In genomic region chr1:47870946-47871750, GRCh38 we compare ENCODE assay signal across 15 cellular contexts.
A peak's percentile ranks its signal among the peaks of the same experiment; 100 is the strongest.
DNase-seq lines count a peak whose midpoint lies in the region; ATAC-seq lines count a peak whose summit lies in the region.
"Had no signal": no experiment of that assay in that cellular context is flagged by ENCODE, and none has a peak within 500 bp of the region (broad histone marks: within the 10 kb centered on the region; RNA-seq: fewer than 3 reads in every experiment).

No MANE protein-coding gene starts in this region.

- in situ Hi-C loops in ACHN (cut with HindIII; ENCODE audit: low pct_ligation_motif_present, low pct_unique_long_range_greater_than_20kb, low sequenced_read_pairs): no loop called here

- DNase-seq in ACHN: peak; percentile 35
- peak; percentile 53 for DNase-seq in COLO668 (lab: John Stamatoyannopoulos, UW; ENCODE audit: unreplicated experiment)
- DNase-seq in NCI-H82 treated with DMSO at 0.1 percent for 48 hours (lab: John Stamatoyannopoulos, UW; ENCODE audit: unreplicated experiment): peak; percentile 65
- DNase-seq in left kidney (ENCODE audit: low read depth, low spot score): peak; percentile 53
- DNase-seq in NCI-H2227 treated with DMSO at 0.1 percent for 48 hours (lab: John Stamatoyannopoulos, UW): no peak
- DNase-seq: activated CD4-positive, alpha-beta T cell treated with anti-CD3 and anti-CD28 coated beads for 36 hours; activated T-cell treated with anti-CD3 and anti-CD28 coated beads, Interleukin-2, amount 50 U/mL, for 48 hours; immature natural killer cell; psoas muscle; stimulated activated CD4-positive, alpha-beta T cell treated with anti-CD3 and anti-CD28 coated beads, Interleukin-1b, Interleukin-23, amount 100 ng/mL, for 48 hours; uterus had no signal

- ATAC-seq in HG02981 (IDR thresholded peaks at IDR 0.05; ENCODE audit: unreplicated experiment): no peak
- ATAC-seq in GM18873 (IDR thresholded peaks at IDR 0.05; ENCODE audit: low FRiP score, unreplicated experiment): no peak
- ATAC-seq: activated CD4-positive, alpha-beta T cell treated with anti-CD3 and anti-CD28 coated beads for 36 hours; activated naive CD4-positive, alpha-beta T cell treated with anti-CD3 and anti-CD28 coated beads, Interleukin-2, amount 50 U/mL, for 72 hours; Panc1 had no signal
